In the genomic region with DNA sequence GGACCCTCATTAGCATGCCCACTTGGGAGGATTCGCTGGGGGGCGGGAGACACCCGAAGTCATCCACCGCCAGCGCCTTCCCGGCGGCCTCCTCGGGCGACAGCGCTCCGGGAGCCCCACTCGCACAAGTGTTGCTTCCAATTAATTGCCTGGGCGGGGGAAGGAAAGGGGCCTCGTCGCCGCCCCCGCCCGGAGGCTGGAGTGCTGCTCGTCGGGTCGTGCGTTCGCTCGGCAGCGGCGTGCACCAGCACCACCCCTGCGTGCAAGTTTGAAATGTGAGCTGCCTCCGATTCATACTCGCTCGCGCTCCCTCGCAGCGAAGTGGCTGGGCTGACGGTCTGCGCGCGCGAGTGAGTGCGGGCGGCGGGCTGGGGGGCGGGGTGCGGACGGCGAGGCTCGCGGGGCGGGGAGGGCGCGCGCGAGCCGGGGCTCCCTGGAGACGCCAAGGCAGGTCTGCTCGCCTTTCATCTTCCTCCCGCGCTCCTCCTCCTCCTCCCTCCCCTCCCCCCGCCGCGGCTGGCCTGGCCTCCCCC, we compare ENCODE assay signal across 1 cellular context.
TF ChIP-seq lines count a peak whose summit lies in the region.

No MANE protein-coding gene starts in this region.

TF ChIP-seq in HepG2, 621 proteins besides CTCF, POLR2A, EP300 and RAD21 (continued from another document):
- TF ChIP-seq, protein P1, sequence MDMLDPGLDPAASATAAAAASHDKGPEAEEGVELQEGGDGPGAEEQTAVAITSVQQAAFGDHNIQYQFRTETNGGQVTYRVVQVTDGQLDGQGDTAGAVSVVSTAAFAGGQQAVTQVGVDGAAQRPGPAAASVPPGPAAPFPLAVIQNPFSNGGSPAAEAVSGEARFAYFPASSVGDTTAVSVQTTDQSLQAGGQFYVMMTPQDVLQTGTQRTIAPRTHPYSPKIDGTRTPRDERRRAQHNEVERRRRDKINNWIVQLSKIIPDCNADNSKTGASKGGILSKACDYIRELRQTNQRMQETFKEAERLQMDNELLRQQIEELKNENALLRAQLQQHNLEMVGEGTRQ (IDR thresholded peaks at IDR 0.05; ENCODE audit: low read depth, low read length), result no peak
- TF ChIP-seq, protein P1 (CRISPR knock-in tag; IDR thresholded peaks at IDR 0.05; ENCODE audit: borderline replicate concordance), result no peak
